8 cellular contexts compared by ENCODE assay signal in the genomic region with DNA sequence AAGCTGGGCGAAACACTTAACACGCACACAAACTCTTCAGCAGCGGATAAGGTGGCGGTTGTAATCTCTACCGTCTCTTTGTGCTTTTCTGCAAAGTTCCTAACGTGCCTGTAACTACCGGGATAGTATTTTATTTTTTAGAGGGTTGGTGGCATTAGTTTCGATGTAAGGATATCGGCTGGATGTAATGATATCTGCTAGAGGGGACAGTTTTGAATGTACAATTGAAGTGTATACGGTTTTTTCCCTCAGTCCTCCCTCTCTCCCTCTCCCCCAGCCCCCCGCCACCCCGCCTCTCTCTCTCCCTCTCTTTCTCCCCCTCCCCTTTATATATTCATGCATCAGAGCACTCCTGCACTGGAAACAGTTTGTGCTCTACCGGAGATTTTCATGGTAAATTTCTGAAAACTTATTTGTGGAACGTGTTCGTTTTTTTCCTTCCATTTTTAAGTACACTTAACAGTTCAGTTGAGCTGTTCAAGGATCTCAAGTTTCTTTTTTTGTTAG. TPM values are rescaled to one million over a fixed set of nuclear protein-coding genes. Genes with fewer than 3 reads are reported as not detected.
DNase-seq lines count a peak whose midpoint lies in the region; ATAC-seq and TF ChIP-seq lines count a peak whose summit lies in the region.

No MANE protein-coding gene starts in this region.

- DNase-seq in NCI-H446 treated with DMSO at 0.1 percent for 48 hours (lab: John Stamatoyannopoulos, UW) (peak; percentile 12), NCI-H446 (lab: John Stamatoyannopoulos, UW) (no peak), SJCRH30 (peak in 1 of 2 experiments; percentile 15), mesothelial cell of epicardium (ENCODE audit: low spot score in 2 of 2, unreplicated experiment in 2 of 2) (no peak), DMS53 treated with DMSO at 0.1 percent for 48 hours (lab: John Stamatoyannopoulos, UW; ENCODE audit: unreplicated experiment) (no peak)

- H3K36me3 ChIP-seq in SJCRH30 (no peaks in the 10 kb centered on the region), thymus (ENCODE audit: control insufficient read depth, insufficient read depth) (no peaks in the 10 kb centered on the region)

- TF ChIP-seq CTCF in mesothelial cell of epicardium (IDR thresholded peaks at IDR 0.05; ENCODE audit: unreplicated experiment) = no peak

- H3K27ac ChIP-seq in SJCRH30 = no peak overlapping the region; the same call in 1 of the 2 replicates
- peak overlapping the region; percentile 97 for H3K27ac ChIP-seq in thymus (ENCODE audit: low read depth)

- H3K9me3 Mint-ChIP-seq in mesothelial cell of epicardium = no peaks in the 10 kb centered on the region

- no peaks in the 10 kb centered on the region for H3K27me3 Mint-ChIP-seq in mesothelial cell of epicardium (ENCODE audit: low read depth)

- peaks cover 9% of the 10 kb centered on the region for H3K4me1 ChIP-seq in SJCRH30
- peaks cover 22% of the 10 kb centered on the region for H3K4me1 ChIP-seq in thymus (ENCODE audit: control insufficient read depth, insufficient read depth, low read length)

- peaks cover 9% of the 10 kb centered on the region for H3K4me1 Mint-ChIP-seq in mesothelial cell of epicardium

- H3K9me3 ChIP-seq in SJCRH30 (replicated peaks) (no peaks in the 10 kb centered on the region), thymus (ENCODE audit: control insufficient read depth) (no peaks in the 10 kb centered on the region)

- no peaks in the 10 kb centered on the region for H3K36me3 Mint-ChIP-seq in mesothelial cell of epicardium

- H3K4me3 ChIP-seq in SJCRH30 (peak overlapping the region; percentile 92), iPS-11a (ENCODE audit: low read depth, low read length) (peak overlapping the region; percentile 88), thymus (ENCODE audit: low read length) (peak overlapping the region; percentile 68)

- H3K4me3 Mint-ChIP-seq in mesothelial cell of epicardium = no peak overlapping the region

- H3K27me3 ChIP-seq in SJCRH30 = no peaks in the 10 kb centered on the region
- H3K27me3 ChIP-seq in thymus (ENCODE audit: control insufficient read depth, insufficient read depth) = no peaks in the 10 kb centered on the region

- WGBS in thymus = under 1% methylated on average over 15 of the region's 15 CpGs

- no peak for ATAC-seq in GM19463 (IDR thresholded peaks at IDR 0.05; ENCODE audit: unreplicated experiment)

- no peak overlapping the region for H3K27ac Mint-ChIP-seq in mesothelial cell of epicardium

RNA-seq across cellular contexts. Expression of a gene that starts 1.6 kb away (rescaled TPM):
- total RNA-seq in SJCRH30 (2014; rRNA removed; shearing (Covaris generic)) = 9.1 and 11.8 TPM in 2 replicates
- polyA plus RNA-seq in thymus = 29.0 TPM
- 30.2 to 30.7 TPM (median 30.4 TPM) in 3 replicates for total RNA-seq in mesothelial cell of epicardium
